ENCODE assay signal across 11 cellular contexts in genomic region chr10:16853201-16853600, GRCh38. TPM values are rescaled to one million over a fixed set of nuclear protein-coding genes. Genes with fewer than 3 reads are reported as not detected.
A peak's percentile ranks its signal among the peaks of the same experiment; 100 is the strongest.
DNase-seq lines count a peak whose midpoint lies in the region; ATAC-seq and TF ChIP-seq lines count a peak whose summit lies in the region.
"Had no signal": no experiment of that assay in that cellular context is flagged by ENCODE, and none has a peak within 500 bp of the region (broad histone marks: within the 10 kb centered on the region; RNA-seq: fewer than 3 reads in every experiment).

No MANE protein-coding gene starts in this region.

- no peaks in the 10 kb centered on the region for H3K4me1 ChIP-seq in endodermal cell (ENCODE audit: control insufficient read depth, insufficient read depth, low read length)
- H3K4me1 ChIP-seq: BLaER1, esophagus muscularis mucosa had no signal

- H3K27ac Mint-ChIP-seq in endodermal cell (no peak overlapping the region), endothelial cell (ENCODE audit: unreplicated experiment) (no peak overlapping the region)

- ATAC-seq in left cardiac atrium = no peak

- no peaks in the 10 kb centered on the region for H3K9me3 ChIP-seq in endodermal cell (ENCODE audit: control insufficient read depth, low read length)
- H3K9me3 ChIP-seq: BLaER1, esophagus muscularis mucosa had no signal

- DNase-seq in NCI-H510A treated with DMSO at 0.1 percent for 48 hours (lab: John Stamatoyannopoulos, UW) (peak; percentile 8), NCI-H510A (lab: John Stamatoyannopoulos, UW) (no peak), NCI-H82 (lab: John Stamatoyannopoulos, UW) (peak; percentile 11), endodermal cell (no peak), retinal pigment epithelial cell (ENCODE audit: low read depth) (no peak), left cardiac atrium (no peak), activated gamma-delta T cell treated with Interleukin-2 at 50 U/mL for 16 hours (no peak), endothelial cell (ENCODE audit: low spot score) (no peak)
- DNase-seq: NCI-H146 had no signal

- H3K27me3 Mint-ChIP-seq in endodermal cell (ENCODE audit: insufficient read depth) = peaks cover 2% of the 10 kb centered on the region
- peaks cover 5% of the 10 kb centered on the region for H3K27me3 Mint-ChIP-seq in endothelial cell (ENCODE audit: unreplicated experiment)

- peaks cover 3% of the 10 kb centered on the region for H3K4me1 Mint-ChIP-seq in endodermal cell
- H3K4me1 Mint-ChIP-seq in endothelial cell (ENCODE audit: unreplicated experiment) = peaks cover 37% of the 10 kb centered on the region

- WGBS in endodermal cell (ENCODE audit: insufficient coverage in 1 of 2, insufficient read length in 1 of 2), 2 experiments = 71 to 76% methylated on average over 3 to 4 of the region's 4 CpGs

- H3K27me3 ChIP-seq in endodermal cell (ENCODE audit: control insufficient read depth, insufficient read depth, low read length, poor library complexity, severe bottlenecking) = no peaks in the 10 kb centered on the region
- H3K27me3 ChIP-seq: BLaER1, esophagus muscularis mucosa had no signal

- intact Hi-C loops in left cardiac atrium (cut with DNase I) = no loop called here

- H3K9ac ChIP-seq in endodermal cell (ENCODE audit: extremely low read depth, low read length, poor library complexity, severe bottlenecking) = no peak overlapping the region
- H3K9ac ChIP-seq: BLaER1 had no signal

- no peaks in the 10 kb centered on the region for H3K9me3 Mint-ChIP-seq in endodermal cell
- no peaks in the 10 kb centered on the region for H3K9me3 Mint-ChIP-seq in endothelial cell (ENCODE audit: unreplicated experiment)

- H3K36me3 Mint-ChIP-seq in endodermal cell (ENCODE audit: low read depth) = no peaks in the 10 kb centered on the region
- H3K36me3 Mint-ChIP-seq in endothelial cell (ENCODE audit: low read depth, unreplicated experiment) = no peaks in the 10 kb centered on the region

- H3K4me3 Mint-ChIP-seq in endodermal cell (no peak overlapping the region), endothelial cell (ENCODE audit: unreplicated experiment) (no peak overlapping the region)

- no peaks in the 10 kb centered on the region for H3K36me3 ChIP-seq in endodermal cell (ENCODE audit: control insufficient read depth, insufficient read depth, low read length)
- H3K36me3 ChIP-seq: BLaER1, esophagus muscularis mucosa had no signal

- no peak overlapping the region for H3K4me3 ChIP-seq in endodermal cell (ENCODE audit: low read length)
- H3K4me3 ChIP-seq in retinal pigment epithelial cell (ENCODE audit: low read length) = no peak overlapping the region
- H3K4me3 ChIP-seq: BLaER1, esophagus muscularis mucosa had no signal

- no peak overlapping the region for H3K27ac ChIP-seq in endodermal cell (ENCODE audit: low read depth, low read length)
- H3K27ac ChIP-seq: BLaER1, esophagus muscularis mucosa had no signal

- TF ChIP-seq CTCF in endodermal cell (conservative IDR thresholded peaks at IDR 0.05) (peak; percentile 57), retinal pigment epithelial cell (conservative IDR thresholded peaks at IDR 0.05; ENCODE audit: low read depth, low read length) (peak; percentile 47), endothelial cell (IDR thresholded peaks at IDR 0.05; ENCODE audit: unreplicated experiment) (no peak)

RNA-seq across cellular contexts. Expression of gene RSU1, which starts 36.0 kb away (rescaled TPM):
- 10 to 100 TPM; 39.5 to 46.4 TPM for total RNA-seq in endodermal cell
- 45.8 TPM for polyA plus RNA-seq in endodermal cell (2013, experiment 1 of 2)
- polyA plus RNA-seq in endodermal cell (2013, experiment 2 of 2) = 40.9 TPM
- total RNA-seq in left cardiac atrium = 10 to 100 TPM; 49.4 to 69.7 TPM
- total RNA-seq in endothelial cell (ENCODE audit: unreplicated experiment) = 118 TPM

Comparison
In these comparisons a context has a peak if more than half of its experiments do, and no peak if none do; other contexts are left out.
1. DNase-seq: peak in NCI-H510A treated with DMSO at 0.1 percent for 48 hours (single experiment) and NCI-H82 (single experiment); none in NCI-H510A (single experiment), endodermal cell (single experiment), retinal pigment epithelial cell (single experiment), left cardiac atrium (single experiment), activated gamma-delta T cell treated with Interleukin-2 at 50 U/mL for 16 hours (single experiment) and endothelial cell (single experiment).